In genomic region chr2:53913721-53914120, GRCh38 we compare ENCODE assay signal across 8 cellular contexts. TPM values are rescaled to one million over a fixed set of nuclear protein-coding genes. Genes with fewer than 3 reads are reported as not detected.
DNase-seq lines count a peak whose midpoint lies in the region; ATAC-seq, FAIRE-seq and TF ChIP-seq lines count a peak whose summit lies in the region.

No MANE protein-coding gene starts in this region.

- intact Hi-C loops in activated T-helper 2 cell treated with anti-CD3 and anti-CD28 coated beads, Interferon-gamma antibody, Interleukin-2, Interleukin-4, amounts not matched to agents 10 μg/mL and 5 μg/mL and 100 μg/mL, durations not matched to agents 14 hours and 24 hours and 36 hours (cut with micrococcal nuclease) = no loop called here
- intact Hi-C loops in posterior cingulate gyrus (cut with DNase I) = no loop called here
- intact Hi-C loops in Right ventricle myocardium inferior (cut with DNase I) = no loop called here
- intact Hi-C loops in upper lobe of right lung (cut with DNase I) = no loop called here

- no peaks in the 10 kb centered on the region for H3K9me3 ChIP-seq in upper lobe of right lung

- peak; percentile 51 for FAIRE-seq in GM19239 (lab: Jason Lieb, UNC)

- H3K27ac Mint-ChIP-seq in activated T-helper 2 cell treated with anti-CD3 and anti-CD28 coated beads, Interferon-gamma antibody, Interleukin-2, Interleukin-4, amounts not matched to agents 10 μg/mL and 5 μg/mL and 100 μg/mL, durations not matched to agents 14 hours and 24 hours and 36 hours = peak overlapping the region; percentile 41

- H3K4me1 Mint-ChIP-seq in activated T-helper 2 cell treated with anti-CD3 and anti-CD28 coated beads, Interferon-gamma antibody, Interleukin-2, Interleukin-4, amounts not matched to agents 10 μg/mL and 5 μg/mL and 100 μg/mL, durations not matched to agents 14 hours and 24 hours and 36 hours (ENCODE audit: low read depth) = peaks cover 17% of the 10 kb centered on the region

- H3K4me1 ChIP-seq in upper lobe of right lung = no peaks in the 10 kb centered on the region

- ATAC-seq in HG03342 (IDR thresholded peaks at IDR 0.05; ENCODE audit: unreplicated experiment) (peak; percentile 95), Right ventricle myocardium inferior (no peak), upper lobe of right lung (no peak)

- TF ChIP-seq CTCF in AG09309 (IDR thresholded peaks at IDR 0.05; ENCODE audit: control insufficient read depth, insufficient read depth, low read depth, low read length, missing control alignments) (no peak), upper lobe of right lung (IDR thresholded peaks at IDR 0.05) (no peak)

- peak; percentile 23 for DNase-seq in AG09309 (ENCODE audit: low read depth)
- DNase-seq in GM19239 (ENCODE audit: insufficient read length, low spot score) = peak; percentile 5
- no peak for DNase-seq in activated T-helper 2 cell treated with anti-CD3 and anti-CD28 coated beads, Interferon-gamma antibody, Interleukin-2, Interleukin-4, amounts not matched to agents 10 μg/mL and 5 μg/mL and 100 μg/mL, durations not matched to agents 14 hours and 24 hours and 36 hours (ENCODE audit: low spot score)
- peak; percentile 9 for DNase-seq in non-pigmented ciliary epithelial cell (ENCODE audit: low read depth)
- no peak for DNase-seq in posterior cingulate gyrus
- DNase-seq in Right ventricle myocardium inferior (ENCODE audit: missing footprints) = no peak
- no peak for DNase-seq in upper lobe of right lung

- H3K27me3 ChIP-seq in upper lobe of right lung = no peaks in the 10 kb centered on the region

- H3K4me3 Mint-ChIP-seq in activated T-helper 2 cell treated with anti-CD3 and anti-CD28 coated beads, Interferon-gamma antibody, Interleukin-2, Interleukin-4, amounts not matched to agents 10 μg/mL and 5 μg/mL and 100 μg/mL, durations not matched to agents 14 hours and 24 hours and 36 hours (ENCODE audit: low read depth) = no peak overlapping the region

- no peaks in the 10 kb centered on the region for H3K27me3 Mint-ChIP-seq in activated T-helper 2 cell treated with anti-CD3 and anti-CD28 coated beads, Interferon-gamma antibody, Interleukin-2, Interleukin-4, amounts not matched to agents 10 μg/mL and 5 μg/mL and 100 μg/mL, durations not matched to agents 14 hours and 24 hours and 36 hours (ENCODE audit: low read depth)

- no peaks in the 10 kb centered on the region for H3K9me3 Mint-ChIP-seq in activated T-helper 2 cell treated with anti-CD3 and anti-CD28 coated beads, Interferon-gamma antibody, Interleukin-2, Interleukin-4, amounts not matched to agents 10 μg/mL and 5 μg/mL and 100 μg/mL, durations not matched to agents 14 hours and 24 hours and 36 hours

- no peak overlapping the region for H3K27ac ChIP-seq in upper lobe of right lung

- no peak overlapping the region for H3K4me3 ChIP-seq in AG09309 (ENCODE audit: control insufficient read depth, low read depth, low read length)
- no peak overlapping the region for H3K4me3 ChIP-seq in upper lobe of right lung

- peaks cover 42% of the 10 kb centered on the region for H3K36me3 Mint-ChIP-seq in activated T-helper 2 cell treated with anti-CD3 and anti-CD28 coated beads, Interferon-gamma antibody, Interleukin-2, Interleukin-4, amounts not matched to agents 10 μg/mL and 5 μg/mL and 100 μg/mL, durations not matched to agents 14 hours and 24 hours and 36 hours (ENCODE audit: low read depth)

- peaks cover 79% of the 10 kb centered on the region for H3K36me3 ChIP-seq in upper lobe of right lung

RNA-seq across cellular contexts. Expression of gene GPR75, which starts 54.0 kb away (rescaled TPM):
- total RNA-seq in activated T-helper 2 cell treated with anti-CD3 and anti-CD28 coated beads, Interferon-gamma antibody, Interleukin-2, Interleukin-4, amounts not matched to agents 10 μg/mL and 5 μg/mL and 100 μg/mL, durations not matched to agents 14 hours and 24 hours and 36 hours = 2.4 TPM in 2 replicates
- total RNA-seq in Right ventricle myocardium inferior (0.51 TPM), upper lobe of right lung (2.5 TPM)

RNA-seq across cellular contexts. Expression of gene PSME4, which starts 57.1 kb away (rescaled TPM):
- total RNA-seq in activated T-helper 2 cell treated with anti-CD3 and anti-CD28 coated beads, Interferon-gamma antibody, Interleukin-2, Interleukin-4, amounts not matched to agents 10 μg/mL and 5 μg/mL and 100 μg/mL, durations not matched to agents 14 hours and 24 hours and 36 hours = 52.0 and 57.3 TPM in 2 replicates
- total RNA-seq in Right ventricle myocardium inferior (49.9 TPM), upper lobe of right lung (44.5 TPM)

Comparison
In these comparisons a context has a peak if more than half of its experiments do, and no peak if none do; other contexts are left out.
1. DNase-seq: peak in AG09309 (single experiment), GM19239 (single experiment) and non-pigmented ciliary epithelial cell (single experiment); none in activated T-helper 2 cell treated with anti-CD3 and anti-CD28 coated beads, Interferon-gamma antibody, Interleukin-2, Interleukin-4, amounts not matched to agents 10 μg/mL and 5 μg/mL and 100 μg/mL, durations not matched to agents 14 hours and 24 hours and 36 hours (single experiment), posterior cingulate gyrus (0 of 10), Right ventricle myocardium inferior (single experiment) and upper lobe of right lung (single experiment).